24 cellular contexts compared by ENCODE assay signal in the genomic region with DNA sequence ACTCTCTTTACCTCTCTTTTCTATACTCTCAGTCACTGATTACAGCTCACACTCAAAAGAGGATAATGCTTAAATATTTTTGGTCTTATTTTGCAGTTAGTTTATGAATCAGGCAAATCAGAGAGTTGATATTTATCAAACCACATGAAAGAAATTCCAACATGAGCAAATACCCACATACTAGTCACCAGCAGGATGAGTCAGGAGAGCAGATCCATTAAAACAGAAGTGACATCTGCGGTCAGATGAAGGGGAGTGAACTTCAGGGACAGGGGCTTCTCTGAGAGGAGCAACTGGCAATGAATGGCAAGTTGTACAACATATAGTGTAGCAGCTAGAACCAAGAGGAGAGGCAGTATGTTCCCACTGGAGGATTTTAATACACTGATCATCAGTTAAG.
DNase-seq lines count a peak whose midpoint lies in the region; ATAC-seq and TF ChIP-seq lines count a peak whose summit lies in the region.
"Had no signal": no experiment of that assay in that cellular context is flagged by ENCODE, and none has a peak within 500 bp of the region (broad histone marks: within the 10 kb centered on the region; RNA-seq: fewer than 3 reads in every experiment).

No MANE protein-coding gene starts in this region.

- H3K79me2 ChIP-seq in SK-N-SH (ENCODE audit: insufficient read depth), result no peaks in the 10 kb centered on the region
- H3K79me2 ChIP-seq in smooth muscle cell (ENCODE audit: low read depth), result no peaks in the 10 kb centered on the region
- no peaks in the 10 kb centered on the region for H3K79me2 ChIP-seq in osteoblast (ENCODE audit: insufficient read depth, low read length)

- no peaks in the 10 kb centered on the region for H3K27me3 ChIP-seq in SK-N-SH (ENCODE audit: insufficient read depth)
- H3K27me3 ChIP-seq in smooth muscle cell (ENCODE audit: low read depth), result no peaks in the 10 kb centered on the region
- no peaks in the 10 kb centered on the region for H3K27me3 ChIP-seq in osteoblast (ENCODE audit: insufficient read depth, low read length)
- H3K27me3 ChIP-seq: gastroesophageal sphincter, SJSA1, stomach, tibial nerve had no signal

- POLR2A ChIA-PET in SK-N-SH (lab: Yijun Ruan, JAX) (no interaction called here), RWPE1 (lab: Yijun Ruan, JAX; ENCODE audit: low non-redundant PET) (no interaction called here)

- DNase-seq in SK-N-SH (no peak), RWPE1 (ENCODE audit: low spot score) (peak; percentile 2), fibroblast of mammary gland (ENCODE audit: low read depth) (peak; percentile 0), smooth muscle cell (lab: John Stamatoyannopoulos, UW; ENCODE audit: unreplicated experiment) (no peak), osteoblast (ENCODE audit: insufficient read length, low spot score, missing footprints) (no peak)
- DNase-seq in activated T-cell treated with anti-CD3 and anti-CD28 coated beads, Interleukin-2, amount 50 U/mL, for 48 hours, result no peak
- DNase-seq: 8988T; activated CD4-positive, alpha-beta T cell treated with anti-CD3 and anti-CD28 coated beads, Interleukin-2, amount 10 ng/mL, durations not matched to agents 24 days and 14 days; activated naive CD4-positive, alpha-beta T cell treated with anti-CD3 and anti-CD28 coated beads, Interleukin-2, amount 50 U/mL, for 16 hours; aorta; DMS79 treated with DMSO at 0.1 percent for 48 hours; kidney glomerular epithelial cell; naive thymus-derived CD8-positive, alpha-beta T cell; NCI-H1694; NCI-H774; retina; stomach; T-helper 17 cell had no signal

- no peaks in the 10 kb centered on the region for H3K9me3 ChIP-seq in SK-N-SH
- H3K9me3 ChIP-seq in smooth muscle cell (replicated peaks; ENCODE audit: low read depth), result no peaks in the 10 kb centered on the region
- H3K9me3 ChIP-seq in osteoblast (ENCODE audit: low read depth, low read length), result no peaks in the 10 kb centered on the region
- H3K9me3 ChIP-seq: gastroesophageal sphincter, SJSA1 had no signal

- H3K4me2 ChIP-seq in SK-N-SH (no peak overlapping the region), smooth muscle cell (peak overlapping the region; percentile 54), osteoblast (ENCODE audit: insufficient read depth, low read length) (no peak overlapping the region)

- no peaks in the 10 kb centered on the region for H3K9me2 ChIP-seq in SK-N-SH

- no peak for TF ChIP-seq RAD21 in SK-N-SH (IDR thresholded peaks at IDR 0.05; ENCODE audit: low read length)

- no peaks in the 10 kb centered on the region for H4K20me1 ChIP-seq in SK-N-SH (ENCODE audit: insufficient read depth)
- no peaks in the 10 kb centered on the region for H4K20me1 ChIP-seq in smooth muscle cell (ENCODE audit: low read depth)
- no peaks in the 10 kb centered on the region for H4K20me1 ChIP-seq in osteoblast (ENCODE audit: insufficient read depth, low read length)

- no peak for TF ChIP-seq EP300 in SK-N-SH (IDR thresholded peaks at IDR 0.05; ENCODE audit: borderline replicate concordance in 1 of 2, low read depth in 1 of 2, low read length in 1 of 2)

- H2AFZ ChIP-seq in SK-N-SH (ENCODE audit: low read depth) (no peak overlapping the region), smooth muscle cell (ENCODE audit: low read depth) (no peak overlapping the region), osteoblast (ENCODE audit: low read length) (no peak overlapping the region)

- 6% methylated on average over 1 of the region's 1 CpG for WGBS in SK-N-SH (ENCODE audit: low lambda C conversion rate)
- 4% methylated on average over 1 of the region's 1 CpG for WGBS in smooth muscle cell (ENCODE audit: low lambda C conversion rate)

- H3K4me1 ChIP-seq in SK-N-SH (ENCODE audit: control insufficient read depth in 1 of 2, insufficient read depth in 2 of 2, low read depth in 1 of 2, low read length in 1 of 2) (no peaks in the 10 kb centered on the region), smooth muscle cell (ENCODE audit: low read depth) (peaks cover 9% of the 10 kb centered on the region), osteoblast (ENCODE audit: insufficient read depth, low read length) (no peaks in the 10 kb centered on the region)
- H3K4me1 ChIP-seq: gastroesophageal sphincter, SJSA1, stomach, tibial nerve had no signal

- H3F3A ChIP-seq in SK-N-SH (replicated peaks; ENCODE audit: insufficient read depth) (no peaks in the 10 kb centered on the region), smooth muscle cell (ENCODE audit: low read depth) (peaks cover 6% of the 10 kb centered on the region)

- TF ChIP-seq CTCF in SK-N-SH (IDR thresholded peaks at IDR 0.05) (no peak), RWPE1 (conservative IDR thresholded peaks at IDR 0.05; ENCODE audit: low read depth) (no peak), fibroblast of mammary gland (conservative IDR thresholded peaks at IDR 0.05; ENCODE audit: control insufficient read depth, insufficient read depth, low read depth, low read length) (no peak), smooth muscle cell (IDR thresholded peaks at IDR 0.05; ENCODE audit: borderline replicate concordance, insufficient read depth, poor library complexity, severe bottlenecking) (no peak), osteoblast (IDR thresholded peaks at IDR 0.05; ENCODE audit: extremely low read depth, low read depth, low read length) (no peak)

- CTCF ChIA-PET in SK-N-SH (lab: Yijun Ruan, JAX), result no interaction called here
- CTCF ChIA-PET in RWPE1 (lab: Yijun Ruan, JAX), result no interaction called here

- H3K9ac ChIP-seq in SK-N-SH, result no peak overlapping the region
- H3K9ac ChIP-seq in smooth muscle cell (ENCODE audit: low read depth), result no peak overlapping the region

- no peaks in the 10 kb centered on the region for H3K36me3 ChIP-seq in SK-N-SH (replicated peaks in 1 of 2; ENCODE audit: control insufficient read depth in 1 of 2, insufficient read depth in 2 of 2, low read length in 1 of 2)
- H3K36me3 ChIP-seq in smooth muscle cell (ENCODE audit: low read depth), result no peaks in the 10 kb centered on the region
- H3K36me3 ChIP-seq in osteoblast (ENCODE audit: insufficient read depth, low read length), result no peaks in the 10 kb centered on the region
- H3K36me3 ChIP-seq: gastroesophageal sphincter, SJSA1, stomach, tibial nerve had no signal

- H3K27ac ChIP-seq in SK-N-SH (ENCODE audit: low read depth in 2 of 2, low read length in 1 of 2) (no peak overlapping the region), RWPE1 (no peak overlapping the region), smooth muscle cell (ENCODE audit: low read depth) (peak overlapping the region; percentile 77), osteoblast (ENCODE audit: low read depth, low read length) (no peak overlapping the region)
- H3K27ac ChIP-seq: gastroesophageal sphincter, SJSA1, stomach, tibial nerve had no signal

- ATAC-seq in SK-N-SH treated with all-trans-retinoic acid at 6 μM for 48 hours (no peak), HG03280 (IDR thresholded peaks at IDR 0.05; ENCODE audit: unreplicated experiment) (no peak)
- ATAC-seq: esophagus mucosa; gastroesophageal sphincter; naive thymus-derived CD8-positive, alpha-beta T cell; T-helper 17 cell had no signal

- no peak overlapping the region for H3K4me3 ChIP-seq in SK-N-SH (ENCODE audit: low read depth in 2 of 2, low read length in 1 of 2)
- no peak overlapping the region for H3K4me3 ChIP-seq in fibroblast of mammary gland (ENCODE audit: control insufficient read depth, low read depth, low read length)
- no peak overlapping the region for H3K4me3 ChIP-seq in smooth muscle cell
- no peak overlapping the region for H3K4me3 ChIP-seq in osteoblast (ENCODE audit: insufficient read depth, low read length)
- H3K4me3 ChIP-seq: gastroesophageal sphincter, SJSA1, stomach, tibial nerve had no signal

TF ChIP-seq in SK-N-SH, 30 proteins besides CTCF, POLR2A, EP300 and RAD21 (continues in another document):
- TF ChIP-seq ELF1 (IDR thresholded peaks at IDR 0.05) (no peak), FOSL2 (IDR thresholded peaks at IDR 0.05; ENCODE audit: borderline replicate concordance, low read depth) (no peak), GABPA (IDR thresholded peaks at IDR 0.05; ENCODE audit: low read depth) (no peak), GATA2 (CRISPR knock-in tag; IDR thresholded peaks at IDR 0.05) (no peak)
- TF ChIP-seq, protein P1, sequence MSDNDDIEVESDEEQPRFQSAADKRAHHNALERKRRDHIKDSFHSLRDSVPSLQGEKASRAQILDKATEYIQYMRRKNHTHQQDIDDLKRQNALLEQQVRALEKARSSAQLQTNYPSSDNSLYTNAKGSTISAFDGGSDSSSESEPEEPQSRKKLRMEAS (IDR thresholded peaks at IDR 0.05; ENCODE audit: low read depth), result no peak
- TF ChIP-seq, protein P2, sequence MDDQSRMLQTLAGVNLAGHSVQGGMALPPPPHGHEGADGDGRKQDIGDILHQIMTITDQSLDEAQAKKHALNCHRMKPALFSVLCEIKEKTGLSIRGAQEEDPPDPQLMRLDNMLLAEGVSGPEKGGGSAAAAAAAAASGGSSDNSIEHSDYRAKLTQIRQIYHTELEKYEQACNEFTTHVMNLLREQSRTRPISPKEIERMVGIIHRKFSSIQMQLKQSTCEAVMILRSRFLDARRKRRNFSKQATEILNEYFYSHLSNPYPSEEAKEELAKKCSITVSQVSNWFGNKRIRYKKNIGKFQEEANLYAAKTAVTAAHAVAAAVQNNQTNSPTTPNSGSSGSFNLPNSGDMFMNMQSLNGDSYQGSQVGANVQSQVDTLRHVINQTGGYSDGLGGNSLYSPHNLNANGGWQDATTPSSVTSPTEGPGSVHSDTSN (IDR thresholded peaks at IDR 0.05), result 0 out of 2 replicates have a peak, but pooled peaks have one; percentile 10

TF ChIP-seq in SK-N-SH treated with all-trans-retinoic acid at 6 μM for 48 hours, 23 proteins besides CTCF, POLR2A, EP300 and RAD21 (continues in another document):
- TF ChIP-seq, protein P3, sequence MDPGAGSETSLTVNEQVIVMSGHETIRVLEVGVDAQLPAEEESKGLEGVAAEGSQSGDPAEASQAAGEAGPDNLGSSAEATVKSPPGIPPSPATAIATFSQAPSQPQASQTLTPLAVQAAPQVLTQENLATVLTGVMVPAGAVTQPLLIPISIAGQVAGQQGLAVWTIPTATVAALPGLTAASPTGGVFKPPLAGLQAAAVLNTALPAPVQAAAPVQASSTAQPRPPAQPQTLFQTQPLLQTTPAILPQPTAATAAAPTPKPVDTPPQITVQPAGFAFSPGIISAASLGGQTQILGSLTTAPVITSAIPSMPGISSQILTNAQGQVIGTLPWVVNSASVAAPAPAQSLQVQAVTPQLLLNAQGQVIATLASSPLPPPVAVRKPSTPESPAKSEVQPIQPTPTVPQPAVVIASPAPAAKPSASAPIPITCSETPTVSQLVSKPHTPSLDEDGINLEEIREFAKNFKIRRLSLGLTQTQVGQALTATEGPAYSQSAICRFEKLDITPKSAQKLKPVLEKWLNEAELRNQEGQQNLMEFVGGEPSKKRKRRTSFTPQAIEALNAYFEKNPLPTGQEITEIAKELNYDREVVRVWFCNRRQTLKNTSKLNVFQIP (CRISPR knock-in tag; IDR thresholded peaks at IDR 0.05; ENCODE audit: borderline replicate concordance, low read depth), result no peak

Comparison
In these comparisons a context has a peak if more than half of its experiments do, and no peak if none do; other contexts are left out.
1. DNase-seq: peak in RWPE1 (single experiment) and fibroblast of mammary gland (single experiment); none in SK-N-SH (single experiment), smooth muscle cell (single experiment), osteoblast (single experiment) and activated T-cell treated with anti-CD3 and anti-CD28 coated beads, Interleukin-2, amount 50 U/mL, for 48 hours (0 of 2).